7 cellular contexts compared by ENCODE assay signal in the genomic region with DNA sequence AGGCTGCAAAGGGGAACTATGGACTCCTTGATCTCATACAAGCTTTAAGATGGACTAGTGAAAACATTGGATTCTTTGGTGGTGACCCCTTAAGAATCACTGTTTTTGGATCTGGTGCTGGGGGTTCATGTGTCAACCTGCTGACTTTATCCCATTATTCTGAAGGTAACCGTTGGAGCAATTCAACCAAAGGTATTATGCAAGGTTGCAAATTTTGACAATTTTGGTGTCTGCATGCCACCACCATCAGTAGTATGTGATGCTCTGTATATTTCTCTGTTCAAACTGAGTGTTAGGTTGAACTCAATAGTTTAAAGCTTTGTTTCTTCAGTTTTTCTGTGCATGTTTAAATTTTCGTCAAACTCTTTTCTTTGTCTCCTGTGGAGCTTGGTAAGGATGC.
"Had no signal": no experiment of that assay in that cellular context is flagged by ENCODE, and none has a peak within 500 bp of the region (broad histone marks: within the 10 kb centered on the region; RNA-seq: fewer than 3 reads in every experiment).

No MANE protein-coding gene starts in this region.

- DNase-seq: H7, HFFc6, KG1 had no signal

- H3K4me1 ChIP-seq: HAP-1 had no signal

- H3K4me3 ChIP-seq: GM23338, HAP-1 had no signal

- H2AFZ ChIP-seq: GM23338 had no signal

- H3K27ac ChIP-seq: HL-60 had no signal

- ATAC-seq: GM23338, HCT116 had no signal

- H3K4me2 ChIP-seq: GM23338 had no signal

- H3K36me3 ChIP-seq: HAP-1 had no signal

- H3K9me3 ChIP-seq: HAP-1 had no signal
